30 cellular contexts compared by ENCODE assay signal in genomic region chr3:4895848-4896247, GRCh38.
A peak's percentile ranks its signal among the peaks of the same experiment; 100 is the strongest.
DNase-seq lines count a peak whose midpoint lies in the region; ATAC-seq and TF ChIP-seq lines count a peak whose summit lies in the region.
"Had no signal": no experiment of that assay in that cellular context is flagged by ENCODE, and none has a peak within 500 bp of the region (broad histone marks: within the 10 kb centered on the region; RNA-seq: fewer than 3 reads in every experiment).

No MANE protein-coding gene starts in this region.

- H2BK5ac ChIP-seq in IMR-90 (ENCODE audit: low read depth, low read length, poor library complexity, severe bottlenecking) = no peak overlapping the region

- no peak overlapping the region for H2BK15ac ChIP-seq in IMR-90 (ENCODE audit: low read depth, low read length)

- H4K20me1 ChIP-seq in IMR-90 (ENCODE audit: insufficient read depth, low read length) (no peaks in the 10 kb centered on the region), osteoblast (ENCODE audit: insufficient read depth, low read length) (no peaks in the 10 kb centered on the region), PC-9 (ENCODE audit: insufficient read depth) (no peaks in the 10 kb centered on the region)

- DNase-seq in AG10803 (ENCODE audit: low read depth) = peak; percentile 67
- peak; percentile 10 for DNase-seq in IMR-90
- peak; percentile 40 for DNase-seq in fibroblast of gingiva (ENCODE audit: low read depth)
- DNase-seq in osteoblast (ENCODE audit: insufficient read length, low spot score, missing footprints) = no peak
- no peak for DNase-seq in BE2C
- no peak for DNase-seq in nucleus accumbens (lab: John Stamatoyannopoulos, UW)
- no peak for DNase-seq in PC-9
- DNase-seq: activated CD4-positive, alpha-beta T cell treated with anti-CD3 and anti-CD28 coated beads for 48 hours; activated CD8-positive, alpha-beta memory T cell treated with anti-CD3 and anti-CD28 coated beads, Interleukin-2, amount 10 ng/mL, durations not matched to agents 7 days and 5 days; activated naive CD4-positive, alpha-beta T cell treated with Interleukin-2 at 50 U/mL for 16 hours; activated T-cell treated with anti-CD3 and anti-CD28 coated beads, Interleukin-2, amount 50 U/mL, for 48 hours; amniotic stem cell; colonic mucosa; effector CD8-positive, alpha-beta T cell; hippocampal formation; KG1; MM.1S; naive B cell; NCI-H1417; NCI-H2081; NCI-H446; retina; spleen; stimulated activated CD4-positive, alpha-beta T cell treated with anti-CD3 and anti-CD28 coated beads, Interleukin-4, amount 100 ng/mL, for 1 hour; substantia nigra; upper lobe of right lung; WERI-Rb-1 had no signal

- no peaks in the 10 kb centered on the region for H3K9me3 ChIP-seq in IMR-90 (ENCODE audit: control insufficient read depth, insufficient read depth, low read length)
- H3K9me3 ChIP-seq in osteoblast (ENCODE audit: low read depth, low read length) = no peaks in the 10 kb centered on the region
- H3K9me3 ChIP-seq in BE2C = no peaks in the 10 kb centered on the region
- no peaks in the 10 kb centered on the region for H3K9me3 ChIP-seq in PC-9 (ENCODE audit: insufficient read depth, low read depth)
- H3K9me3 ChIP-seq: colonic mucosa, spleen, upper lobe of right lung had no signal

- H3K4me1 ChIP-seq in IMR-90 (ENCODE audit: control insufficient read depth, insufficient read depth, low read length) (0 out of 2 replicates have a peak, but pooled peaks cover 3% of the 10 kb centered on the region), osteoblast (ENCODE audit: insufficient read depth, low read length) (peaks cover 22% of the 10 kb centered on the region), BE2C (no peaks in the 10 kb centered on the region), PC-9 (replicated peaks; ENCODE audit: insufficient read depth) (peaks cover 22% of the 10 kb centered on the region)
- H3K4me1 ChIP-seq: colonic mucosa had no signal

- no peak overlapping the region for H3K18ac ChIP-seq in IMR-90 (ENCODE audit: low read depth, low read length)

- H2AK5ac ChIP-seq in IMR-90 (ENCODE audit: low read depth, low read length) = no peak overlapping the region

- TF ChIP-seq CTCF in AG10803 (conservative IDR thresholded peaks at IDR 0.05; ENCODE audit: low read length) = no peak
- no peak for TF ChIP-seq CTCF in IMR-90 (conservative IDR thresholded peaks at IDR 0.05; ENCODE audit: low read depth, low read length)
- no peak for TF ChIP-seq CTCF in osteoblast (IDR thresholded peaks at IDR 0.05; ENCODE audit: extremely low read depth, low read depth, low read length)
- TF ChIP-seq CTCF in BE2C (IDR thresholded peaks at IDR 0.05; ENCODE audit: low read depth, low read length) = no peak
- TF ChIP-seq CTCF in PC-9 (conservative IDR thresholded peaks at IDR 0.05) = no peak

- peaks cover 9% of the 10 kb centered on the region; the same call in 1 of the 2 replicates for H3F3A ChIP-seq in PC-9 (ENCODE audit: insufficient read depth, low read depth)

- H2BK20ac ChIP-seq in IMR-90 (ENCODE audit: low read depth, low read length) = no peak overlapping the region

- dilution Hi-C loops in IMR-90 (cut with HindIII; ENCODE audit: low sequenced_read_pairs, unreplicated experiment) = no loop called here

- H3K27me3 ChIP-seq in IMR-90 (ENCODE audit: control insufficient read depth, insufficient read depth, low read length) = peaks cover 4% of the 10 kb centered on the region; the same call in 1 of the 2 replicates
- no peaks in the 10 kb centered on the region for H3K27me3 ChIP-seq in osteoblast (ENCODE audit: insufficient read depth, low read length)
- no peaks in the 10 kb centered on the region for H3K27me3 ChIP-seq in BE2C
- H3K27me3 ChIP-seq in PC-9 (ENCODE audit: insufficient read depth, low read depth) = no peaks in the 10 kb centered on the region
- H3K27me3 ChIP-seq: colonic mucosa, spleen, upper lobe of right lung had no signal

- H3K4me3 ChIP-seq in AG10803 (ENCODE audit: low read length) (no peak overlapping the region), IMR-90 (ENCODE audit: insufficient read depth, low read depth, low read length) (no peak overlapping the region), osteoblast (ENCODE audit: insufficient read depth, low read length) (no peak overlapping the region), BE2C (ENCODE audit: low read depth, low read length) (no peak overlapping the region), PC-9 (no peak overlapping the region)
- H3K4me3 ChIP-seq: colonic mucosa, SK-N-MC, spleen, upper lobe of right lung had no signal

- H3K14ac ChIP-seq in IMR-90 (replicated peaks; ENCODE audit: low read depth, low read length) = no peak overlapping the region

- no peak for TF ChIP-seq POLR2A in IMR-90 (IDR thresholded peaks at IDR 0.05; ENCODE audit: low read depth, low read length)

- no peak overlapping the region for H4K91ac ChIP-seq in IMR-90 (ENCODE audit: insufficient read depth, low read depth, low read length)

- no peak overlapping the region for H3K9ac ChIP-seq in IMR-90 (ENCODE audit: low read depth, low read length)

- in situ Hi-C loops in IMR-90 (cut with MboI; ENCODE audit: low sequenced_read_pairs) = no loop called here

- 80% methylated on average over 1 of the region's 3 CpGs; no CpG with 5 or more reads in 1 of the 2 experiments for WGBS in IMR-90 (ENCODE audit: extremely low coverage in 2 of 2, insufficient read length in 1 of 2), 2 experiments

- BruUV-seq in IMR-90 (replicated peaks; lab: Mats Ljungman, UMichigan) (no TSS peak), PC-9 (replicated peaks; lab: Mats Ljungman, UMichigan) (no TSS peak)

- H4K8ac ChIP-seq in IMR-90 (ENCODE audit: low read depth in 2 of 2, low read length in 2 of 2) = no peak overlapping the region

- no peak for TF ChIP-seq RAD21 in IMR-90 (IDR thresholded peaks at IDR 0.05; ENCODE audit: low read length)

- CTCF ChIA-PET in IMR-90 (lab: Yijun Ruan, JAX) = no interaction called here
- CTCF ChIA-PET in PC-9 (lab: Charles Lee) = interaction anchor here (0.6 kb wide), 1 partner anchor 1227 kb away, joined by 3 read pairs; no protein-coding TSS in a partner anchor

- POLR2A ChIA-PET in IMR-90 (lab: Charles Lee; ENCODE audit: unreplicated experiment) = no interaction called here
- POLR2A ChIA-PET in PC-9 (lab: Charles Lee; ENCODE audit: unreplicated experiment) = no interaction called here

- no peak overlapping the region for H3K27ac ChIP-seq in IMR-90 (ENCODE audit: insufficient read depth, low read length)
- H3K27ac ChIP-seq in osteoblast (ENCODE audit: low read depth, low read length) = no peak overlapping the region
- no peak overlapping the region for H3K27ac ChIP-seq in PC-9
- H3K27ac ChIP-seq: colonic mucosa, SK-N-MC, spleen, upper lobe of right lung, WERI-Rb-1 had no signal

- H3K79me1 ChIP-seq in IMR-90 (ENCODE audit: low read depth in 1 of 2, low read length in 2 of 2) = no peaks in the 10 kb centered on the region

- H3K9me1 ChIP-seq in IMR-90 (ENCODE audit: insufficient read depth, low read length) = no peaks in the 10 kb centered on the region

- H3K36me3 ChIP-seq in IMR-90 (ENCODE audit: control insufficient read depth, insufficient read depth, low read length) (no peaks in the 10 kb centered on the region), osteoblast (ENCODE audit: insufficient read depth, low read length) (no peaks in the 10 kb centered on the region), BE2C (no peaks in the 10 kb centered on the region), PC-9 (ENCODE audit: low read depth) (no peaks in the 10 kb centered on the region)
- H3K36me3 ChIP-seq: colonic mucosa, spleen, upper lobe of right lung, WERI-Rb-1 had no signal

- no peak overlapping the region for H3K56ac ChIP-seq in IMR-90 (ENCODE audit: extremely low read depth, insufficient read depth, low read length)

- H2AFZ ChIP-seq in IMR-90 (replicated peaks; ENCODE audit: low read length, poor library complexity) (no peak overlapping the region), osteoblast (ENCODE audit: low read length) (peak overlapping the region; percentile 25), PC-9 (no peak overlapping the region)

- intact Hi-C loops in IMR-90 (cut with micrococcal nuclease) = no loop called here
- intact Hi-C loops in PC-9 (cut with micrococcal nuclease; ENCODE audit: unreplicated experiment) = no loop called here

- no peak for ATAC-seq in IMR-90 (ENCODE audit: low read depth)
- no peak for ATAC-seq in GM21529 (IDR thresholded peaks at IDR 0.05; ENCODE audit: unreplicated experiment)
- ATAC-seq: activated CD8-positive, alpha-beta memory T cell treated with anti-CD3 and anti-CD28 coated beads, Interleukin-2, amount 10 ng/mL, durations not matched to agents 7 days and 5 days; HCT116; upper lobe of right lung had no signal

- no peak overlapping the region for H3K23ac ChIP-seq in IMR-90 (ENCODE audit: low read depth, low read length)

- no peak overlapping the region for H4K5ac ChIP-seq in IMR-90 (ENCODE audit: low read depth, low read length)

- H2AK9ac ChIP-seq in IMR-90 (replicated peaks; ENCODE audit: low read depth, low read length, poor library complexity) = no peak overlapping the region

- H3K4me2 ChIP-seq in IMR-90 (ENCODE audit: low read depth, low read length) (no peak overlapping the region), osteoblast (ENCODE audit: insufficient read depth, low read length) (no peak overlapping the region), PC-9 (no peak overlapping the region)

- no peak overlapping the region for H2BK120ac ChIP-seq in IMR-90 (ENCODE audit: low read depth, low read length)

- H3K79me2 ChIP-seq in osteoblast (ENCODE audit: insufficient read depth, low read length) (no peaks in the 10 kb centered on the region), PC-9 (ENCODE audit: low read depth) (no peaks in the 10 kb centered on the region)

- H3K4ac ChIP-seq in IMR-90 (ENCODE audit: low read depth, low read length) = no peak overlapping the region

- no peaks in the 10 kb centered on the region for H3K9me2 ChIP-seq in PC-9 (ENCODE audit: insufficient read depth)

TF ChIP-seq in IMR-90, 13 proteins besides CTCF, POLR2A, EP300 and RAD21:
- no peak for TF ChIP-seq FOS (IDR thresholded peaks at IDR 0.05; ENCODE audit: low read depth, low read length)
- no peak for TF ChIP-seq CEBPB (IDR thresholded peaks at IDR 0.05; ENCODE audit: low read depth, low read length)
- TF ChIP-seq NFE2L2 (IDR thresholded peaks at IDR 0.05; ENCODE audit: low read depth, low read length) = no peak
- TF ChIP-seq RCOR1 (IDR thresholded peaks at IDR 0.05; ENCODE audit: insufficient replicate concordance, low read length) = no peak
- TF ChIP-seq MAFK (IDR thresholded peaks at IDR 0.05; ENCODE audit: low read depth, low read length) = no peak

Comparison
In these comparisons a context has a peak if more than half of its experiments do, and no peak if none do; other contexts are left out.
1. DNase-seq: peak in AG10803 (single experiment), IMR-90 (single experiment) and fibroblast of gingiva (single experiment); none in osteoblast (single experiment), BE2C (single experiment), nucleus accumbens (0 of 56) and PC-9 (0 of 2).